ENCODE assay signal across 1 cellular context in genomic region chr2:36528274-36528673, GRCh38.
TF ChIP-seq lines count a peak whose summit lies in the region.

No MANE protein-coding gene starts in this region.

TF ChIP-seq in HepG2, 621 proteins besides CTCF, POLR2A, EP300 and RAD21 (continued from another document):
- no peak for TF ChIP-seq ZBTB44 (CRISPR knock-in tag; IDR thresholded peaks at IDR 0.05)
- no peak for TF ChIP-seq KDM2A (CRISPR knock-in tag; IDR thresholded peaks at IDR 0.05; ENCODE audit: borderline replicate concordance, low read depth)
- no peak for TF ChIP-seq PAX8 (CRISPR knock-in tag; IDR thresholded peaks at IDR 0.05; ENCODE audit: borderline replicate concordance)
- TF ChIP-seq RBFOX2 (IDR thresholded peaks at IDR 0.05; ENCODE audit: low read depth, low read length) = no peak
- TF ChIP-seq ZKSCAN8 (CRISPR knock-in tag; IDR thresholded peaks at IDR 0.05; ENCODE audit: borderline replicate concordance) = no peak
- TF ChIP-seq SETDB1 (CRISPR knock-in tag; IDR thresholded peaks at IDR 0.05; ENCODE audit: borderline replicate concordance) = no peak
- TF ChIP-seq ZNF276 (CRISPR knock-in tag; IDR thresholded peaks at IDR 0.05; ENCODE audit: low read depth) = no peak
